ENCODE assay signal across 21 cellular contexts in genomic region chr3:183967693-183968092, GRCh38. TPM values are rescaled to one million over a fixed set of nuclear protein-coding genes. Genes with fewer than 3 reads are reported as not detected.
DNase-seq lines count a peak whose midpoint lies in the region; ATAC-seq and TF ChIP-seq lines count a peak whose summit lies in the region.
"Had no signal": no experiment of that assay in that cellular context is flagged by ENCODE, and none has a peak within 500 bp of the region (broad histone marks: within the 10 kb centered on the region; RNA-seq: fewer than 3 reads in every experiment).

No MANE protein-coding gene starts in this region.

- H3K4ac ChIP-seq in H9 (ENCODE audit: low read depth, low read length) = no peak overlapping the region

- H2AFZ ChIP-seq in H9 (ENCODE audit: low read length) = no peak overlapping the region

- no peak overlapping the region for H3K4me3 ChIP-seq in lung
- H3K4me3 ChIP-seq: BLaER1 treated with 17β-estradiol and CSF1 and Interleukin-3, amounts not matched to agents 10 nM and 100 nM; SJCRH30; tibial nerve had no signal

- CTCF ChIA-PET in WTC11 (lab: Charles Lee) = no interaction called here

- H3K27ac Mint-ChIP-seq in H9 = peak overlapping the region in 2 of 3 experiments; percentile 49 to 83; a peak in 4 of 7 replicates
- peak overlapping the region; percentile 68; the same call in 1 of the 2 replicates for H3K27ac Mint-ChIP-seq in WTC11
- H3K27ac Mint-ChIP-seq in type B pancreatic cell = peak overlapping the region; percentile 82
- H3K27ac Mint-ChIP-seq in activated T-cell treated with anti-CD3 and anti-CD28 coated beads, Interleukin-2, amount 50 U/mL, for 24 hours = no peak overlapping the region
- H3K27ac Mint-ChIP-seq: activated CD8-positive, alpha-beta memory T cell treated with anti-CD3 and anti-CD28 coated beads, Interleukin-2, amount 10 ng/mL, durations not matched to agents 7 days and 5 days; naive B cell had no signal

- no peak overlapping the region for H3K14ac ChIP-seq in H9 (ENCODE audit: insufficient read depth, low read length)

- ATAC-seq in WTC11 (no peak), lung (ENCODE audit: insufficient read depth, low FRiP score) (peak; percentile 49), HG03354 (IDR thresholded peaks at IDR 0.05; ENCODE audit: poor library complexity, severe bottlenecking, unreplicated experiment) (no peak)
- ATAC-seq: activated CD8-positive, alpha-beta memory T cell treated with anti-CD3 and anti-CD28 coated beads, Interleukin-2, amount 10 ng/mL, durations not matched to agents 7 days and 5 days had no signal

- no peak overlapping the region for H4K5ac ChIP-seq in H9 (ENCODE audit: insufficient read length, low read depth, low read length)

- no peak overlapping the region for H2BK20ac ChIP-seq in H9 (ENCODE audit: low read depth, low read length, poor library complexity, severe bottlenecking)

- H3K27me3 Mint-ChIP-seq in H9 (ENCODE audit: low read depth) (no peaks in the 10 kb centered on the region), WTC11 (ENCODE audit: low read depth) (no peaks in the 10 kb centered on the region), type B pancreatic cell (no peaks in the 10 kb centered on the region)
- H3K27me3 Mint-ChIP-seq in activated T-cell treated with anti-CD3 and anti-CD28 coated beads, Interleukin-2, amount 50 U/mL, for 24 hours = no peaks in the 10 kb centered on the region
- H3K27me3 Mint-ChIP-seq: activated CD8-positive, alpha-beta memory T cell treated with anti-CD3 and anti-CD28 coated beads, Interleukin-2, amount 10 ng/mL, durations not matched to agents 7 days and 5 days; naive B cell had no signal

- no peak overlapping the region for H3K27ac ChIP-seq in H9 (ENCODE audit: insufficient read length, low read depth, low read length)
- H3K27ac ChIP-seq in lung (ENCODE audit: low read depth in 1 of 2, low read length in 1 of 2) = no peak overlapping the region
- H3K27ac ChIP-seq: BLaER1 treated with 17β-estradiol and CSF1 and Interleukin-3, amounts not matched to agents 10 nM and 100 nM; SJCRH30; tibial nerve had no signal

- H3K79me1 ChIP-seq in H9 (ENCODE audit: insufficient read depth, low read depth, low read length, poor library complexity, severe bottlenecking) = no peaks in the 10 kb centered on the region

- H4K91ac ChIP-seq in H9 (ENCODE audit: insufficient read length, low read depth, low read length) = no peak overlapping the region

- POLR2A ChIA-PET in WTC11 (lab: Charles Lee) = no interaction called here

- no peak overlapping the region for H3K56ac ChIP-seq in H9 (ENCODE audit: insufficient read length, low read depth, low read length)

- no peak overlapping the region for H3K4me2 ChIP-seq in H9 (ENCODE audit: insufficient read depth, insufficient read length, low read length)
- H3K4me2 ChIP-seq: BLaER1 treated with 17β-estradiol and CSF1 and Interleukin-3, amounts not matched to agents 10 nM and 100 nM had no signal

- H4K8ac ChIP-seq in H9 (replicated peaks; ENCODE audit: insufficient read length, low read depth, low read length) = no peak overlapping the region

- H3K23ac ChIP-seq in H9 (ENCODE audit: insufficient read length, low read depth, low read length) = no peak overlapping the region

- TF ChIP-seq CTCF in H9 (conservative IDR thresholded peaks at IDR 0.05) = no peak
- TF ChIP-seq CTCF in WTC11 (IDR thresholded peaks at IDR 0.05) = no peak
- no peak for TF ChIP-seq CTCF in lung (IDR thresholded peaks at IDR 0.05; ENCODE audit: control extremely low read depth, extremely low read depth)
- TF ChIP-seq CTCF in type B pancreatic cell (conservative IDR thresholded peaks at IDR 0.05) = no peak

- H4K20me1 ChIP-seq in H9 (ENCODE audit: control insufficient read depth, insufficient read depth, insufficient read length) = no peaks in the 10 kb centered on the region
- H4K20me1 ChIP-seq: BLaER1 treated with 17β-estradiol and CSF1 and Interleukin-3, amounts not matched to agents 10 nM and 100 nM had no signal

- H2BK15ac ChIP-seq in H9 (ENCODE audit: low read depth, low read length) = no peak overlapping the region

- WGBS in H9 (ENCODE audit: extremely low coverage, insufficient read length, low lambda C conversion rate) = no CpG with 5 or more reads among the region's 3 CpGs
- 80 to 88% methylated on average over 3 of the region's 3 CpGs for WGBS in lung, 2 donors

- no peaks in the 10 kb centered on the region for H3K79me2 ChIP-seq in H9 (ENCODE audit: insufficient read depth, low read length)

- H3K4me3 Mint-ChIP-seq in H9 (no peak overlapping the region), WTC11 (no peak overlapping the region), type B pancreatic cell (no peak overlapping the region)
- no peak overlapping the region for H3K4me3 Mint-ChIP-seq in activated T-cell treated with anti-CD3 and anti-CD28 coated beads, Interleukin-2, amount 50 U/mL, for 24 hours
- H3K4me3 Mint-ChIP-seq: activated CD8-positive, alpha-beta memory T cell treated with anti-CD3 and anti-CD28 coated beads, Interleukin-2, amount 10 ng/mL, durations not matched to agents 7 days and 5 days; HFFc6; naive B cell had no signal

- H3K4me1 Mint-ChIP-seq in H9 = no peaks in the 10 kb centered on the region; a peak in 1 of 4 replicates
- no peaks in the 10 kb centered on the region; the same call in 1 of the 2 replicates for H3K4me1 Mint-ChIP-seq in WTC11
- H3K4me1 Mint-ChIP-seq in type B pancreatic cell (ENCODE audit: unreplicated experiment) = peaks cover 12% of the 10 kb centered on the region
- H3K4me1 Mint-ChIP-seq in activated T-cell treated with anti-CD3 and anti-CD28 coated beads, Interleukin-2, amount 50 U/mL, for 24 hours (ENCODE audit: low read depth) = no peaks in the 10 kb centered on the region
- H3K4me1 Mint-ChIP-seq: activated CD8-positive, alpha-beta memory T cell treated with anti-CD3 and anti-CD28 coated beads, Interleukin-2, amount 10 ng/mL, durations not matched to agents 7 days and 5 days had no signal

- H2BK12ac ChIP-seq in H9 (ENCODE audit: insufficient read length, low read depth, low read length) = no peak overlapping the region

- H2BK120ac ChIP-seq in H9 (ENCODE audit: low read depth, low read length, poor library complexity, severe bottlenecking) = no peak overlapping the region

- H3K36me3 ChIP-seq in lung (ENCODE audit: control insufficient read depth in 2 of 2, insufficient read depth in 2 of 2, low read length in 2 of 2) = peaks cover 26 to 46% of the 10 kb centered on the region in 2 donors

- H3K4me1 ChIP-seq in H9 (ENCODE audit: insufficient read depth, low read length) (no peaks in the 10 kb centered on the region), lung (ENCODE audit: control insufficient read depth in 2 of 2, insufficient read depth in 2 of 2, low read length in 2 of 2) (no peaks in the 10 kb centered on the region)
- H3K4me1 ChIP-seq: SJCRH30, tibial nerve had no signal

- H3K27me3 ChIP-seq in H9 (ENCODE audit: insufficient read depth, low read length) (no peaks in the 10 kb centered on the region), lung (ENCODE audit: control insufficient read depth, insufficient read depth) (no peaks in the 10 kb centered on the region)
- H3K27me3 ChIP-seq: BLaER1 treated with 17β-estradiol and CSF1 and Interleukin-3, amounts not matched to agents 10 nM and 100 nM; SJCRH30; tibial nerve had no signal

- peaks cover 15 to 68% (median 35%) of the 10 kb centered on the region in 3 experiments; a peak in 6 of 7 replicates for H3K36me3 Mint-ChIP-seq in H9 (ENCODE audit: insufficient read depth in 1 of 3, low read depth in 3 of 3)
- peaks cover 47% of the 10 kb centered on the region for H3K36me3 Mint-ChIP-seq in WTC11
- peaks cover 25% of the 10 kb centered on the region for H3K36me3 Mint-ChIP-seq in type B pancreatic cell
- peaks cover 76% of the 10 kb centered on the region for H3K36me3 Mint-ChIP-seq in activated T-cell treated with anti-CD3 and anti-CD28 coated beads, Interleukin-2, amount 50 U/mL, for 24 hours (ENCODE audit: low read depth)

- no peaks in the 10 kb centered on the region for H3K23me2 ChIP-seq in H9 (ENCODE audit: insufficient read length, low read depth, low read length, poor library complexity, severe bottlenecking)

- H3K9ac ChIP-seq in H9 (ENCODE audit: extremely low read depth, insufficient read length, low read length) = no peak overlapping the region
- H3K9ac ChIP-seq: BLaER1 treated with 17β-estradiol and CSF1 and Interleukin-3, amounts not matched to agents 10 nM and 100 nM had no signal

- no peak overlapping the region for H3K18ac ChIP-seq in H9 (ENCODE audit: insufficient read length, low read depth, low read length)

- H3K9me3 Mint-ChIP-seq in H9 (no peaks in the 10 kb centered on the region), WTC11 (no peaks in the 10 kb centered on the region), type B pancreatic cell (no peaks in the 10 kb centered on the region)
- no peaks in the 10 kb centered on the region for H3K9me3 Mint-ChIP-seq in activated T-cell treated with anti-CD3 and anti-CD28 coated beads, Interleukin-2, amount 50 U/mL, for 24 hours
- H3K9me3 Mint-ChIP-seq: HFFc6, naive B cell had no signal

- H2AK5ac ChIP-seq in H9 (ENCODE audit: insufficient read length, low read length) = no peak overlapping the region

- H3K9me3 ChIP-seq in H9 (ENCODE audit: control insufficient read depth, low read depth, low read length) (no peaks in the 10 kb centered on the region), lung (ENCODE audit: control insufficient read depth in 2 of 2, insufficient read depth in 1 of 2, low read length in 1 of 2) (no peaks in the 10 kb centered on the region)
- H3K9me3 ChIP-seq: BLaER1 treated with 17β-estradiol and CSF1 and Interleukin-3, amounts not matched to agents 10 nM and 100 nM; SJCRH30; tibial nerve had no signal

- H2BK5ac ChIP-seq in H9 (ENCODE audit: insufficient read length, low read length) = no peak overlapping the region

- DNase-seq in H9 (no peak), WTC11 (ENCODE audit: low spot score) (no peak), lung (ENCODE audit: low spot score) (no peak), type B pancreatic cell (ENCODE audit: extremely low spot score, unreplicated experiment) (no peak), superior temporal gyrus (ENCODE audit: extremely low spot score) (no peak)
- no peak for DNase-seq in activated T-cell treated with anti-CD3 and anti-CD28 coated beads, Interleukin-2, amount 50 U/mL, for 24 hours
- DNase-seq: activated CD4-positive, CD25-positive, alpha-beta regulatory T cell; activated CD8-positive, alpha-beta memory T cell treated with anti-CD3 and anti-CD28 coated beads, Interleukin-2, amount 10 ng/mL, durations not matched to agents 7 days and 5 days; activated naive CD4-positive, alpha-beta T cell treated with Interleukin-2 at 50 U/mL for 16 hours; cerebellar nuclear complex; HFFc6; kidney glomerular epithelial cell; naive B cell; NCI-H2171; NCI-H526; SJCRH30; small intestine; stimulated activated CD4-positive, alpha-beta T cell treated with anti-CD3 and anti-CD28 coated beads, Interleukin-2, amount 100 ng/mL, for 24 hours had no signal

- no peak overlapping the region for H3T11ph ChIP-seq in H9 (ENCODE audit: low read length)

TF ChIP-seq in WTC11, 78 proteins besides CTCF, POLR2A, EP300 and RAD21 (continues in another document):
- no peak for TF ChIP-seq JAZF1 (CRISPR knock-in tag; IDR thresholded peaks at IDR 0.05)

RNA-seq across cellular contexts. Expression of gene ABCC5, which starts 50.0 kb away (rescaled TPM):
- total RNA-seq in H9 (2021) = 32.5 and 37.6 TPM in 2 replicates
- total RNA-seq in WTC11 (2021) = 29.1 to 35.2 TPM (median 31.1 TPM) in 3 replicates
- total RNA-seq in lung = 10 to 100 TPM; 29.5 to 78.1 TPM
- polyA plus RNA-seq in lung = 10 to 100 TPM; 12.1 to 12.4 TPM
- 39.3 and 61.2 TPM in 2 replicates for total RNA-seq in type B pancreatic cell (ENCODE audit: low replicate concordance)
